ENCODE assay signal across 8 cellular contexts in the genomic region with DNA sequence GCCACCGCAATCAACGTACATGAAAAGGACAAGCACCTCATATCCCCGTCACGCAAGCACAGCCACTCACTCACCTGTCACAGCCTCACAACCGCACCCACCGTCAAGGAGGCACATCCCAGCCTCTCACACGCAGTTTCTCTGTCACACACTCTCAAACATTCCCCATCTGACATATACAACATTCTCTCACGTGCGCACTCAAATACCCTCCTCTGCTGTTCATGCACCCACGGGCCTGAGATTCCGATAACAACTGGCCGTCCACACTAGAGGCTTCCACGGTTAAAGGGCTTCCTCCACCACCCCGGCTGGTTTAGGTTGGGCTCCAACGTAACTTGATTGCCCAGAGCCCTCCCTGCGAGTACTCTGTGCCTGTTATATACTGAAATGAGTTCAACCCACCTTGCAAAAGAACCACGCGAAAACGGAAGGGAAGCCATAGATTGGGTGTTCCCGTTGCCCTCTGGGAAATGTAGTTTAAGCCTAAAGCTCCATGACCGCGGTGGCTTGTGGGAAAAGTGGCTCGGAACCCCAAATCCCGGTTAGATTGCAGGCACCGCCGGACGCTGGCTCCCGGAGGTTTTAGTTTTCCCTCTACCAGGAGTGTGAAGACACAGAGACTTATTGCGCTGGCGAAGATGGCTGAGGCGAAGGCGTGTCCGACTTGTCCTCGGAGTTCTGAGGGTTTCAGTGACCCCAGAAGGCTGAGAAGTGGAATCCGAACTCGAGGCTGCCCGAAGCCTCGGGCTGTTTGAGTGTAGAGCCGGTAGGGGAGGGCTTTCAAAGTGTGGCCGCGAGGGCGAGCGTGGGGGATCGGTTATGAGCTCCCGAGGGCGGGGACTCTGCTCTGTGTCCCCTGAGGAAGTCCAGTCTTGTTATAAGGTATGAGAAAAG. TPM values are rescaled to one million over a fixed set of nuclear protein-coding genes. Genes with fewer than 3 reads are reported as not detected.
DNase-seq lines count a peak whose midpoint lies in the region; ATAC-seq, FAIRE-seq and TF ChIP-seq lines count a peak whose summit lies in the region.

ZNF573 (minus strand) TSS at position 448 of the 897 bp plus-strand sequence. CDS start 5,857 bp downstream, outside the sequence.

- H3K9me3 ChIP-seq in T-helper 17 cell (ENCODE audit: control insufficient read depth, low read length, poor library complexity, severe bottlenecking) (no peaks in the 10 kb centered on the region), right cardiac atrium (ENCODE audit: control insufficient read depth, low read length) (no peaks in the 10 kb centered on the region), psoas muscle (peaks cover 28% of the 10 kb centered on the region)

- H3K36me3 ChIP-seq in psoas muscle (ENCODE audit: insufficient read depth in 1 of 2, low read depth in 1 of 2) = no peaks in the 10 kb centered on the region

- peak; percentile 72 for ATAC-seq in HG02870 (IDR thresholded peaks at IDR 0.05; ENCODE audit: unreplicated experiment)
- ATAC-seq in T-helper 17 cell = peak; percentile 91
- ATAC-seq in right cardiac atrium = peak; percentile 98 to 99
- peak; percentile 93 to 99 (median 96) for ATAC-seq in psoas muscle

- WGBS in right cardiac atrium = under 1% methylated on average over 46 of the region's 46 CpGs
- WGBS in psoas muscle, 3 donors = 0 to 1% (median 0%) methylated on average over 46 of the region's 46 CpGs

- intact Hi-C loops in right cardiac atrium (cut with DNase I) (no loop called here), psoas muscle (cut with DNase I) (no loop called here)

- peaks cover 5% of the 10 kb centered on the region for H3K36me3 Mint-ChIP-seq in T-helper 17 cell (ENCODE audit: low read depth)

- no peaks in the 10 kb centered on the region for H3K27me3 ChIP-seq in right cardiac atrium (ENCODE audit: control insufficient read depth, insufficient read depth)
- no peaks in the 10 kb centered on the region for H3K27me3 ChIP-seq in psoas muscle (ENCODE audit: insufficient read depth in 3 of 3, low read length in 2 of 3)

- H3K4me3 Mint-ChIP-seq in T-helper 17 cell = peak within 1 kb of the TSS; percentile 98

- H3K4me1 ChIP-seq in right cardiac atrium (ENCODE audit: control insufficient read depth, insufficient read depth, low read length) = no peaks in the 10 kb centered on the region
- H3K4me1 ChIP-seq in psoas muscle = no peaks in the 10 kb centered on the region

- DNase-seq in NCI-H1694 treated with DMSO at 0.1 percent for 48 hours (lab: John Stamatoyannopoulos, UW) (peak; percentile 18), T-helper 17 cell (peak; percentile 52 to 78 (median 67)), anterior cingulate cortex (lab: John Stamatoyannopoulos, UW) (peak; percentile 16 to 91 (median 78)), right cardiac atrium (peak; percentile 84 to 93 (median 90)), psoas muscle (peak; percentile 82 to 88), urothelium cell line (ENCODE audit: low spot score) (peak; percentile 87)

- TF ChIP-seq CTCF in GM12875 (IDR thresholded peaks at IDR 0.05; ENCODE audit: borderline replicate concordance, insufficient read depth, low read depth, low read length) (peak; percentile 34; the same call in 1 of the 2 replicates), psoas muscle (IDR thresholded peaks at IDR 0.05) (peak; percentile 23)

- H3K4me1 Mint-ChIP-seq in T-helper 17 cell = peaks cover 18% of the 10 kb centered on the region

- H3K27ac ChIP-seq in right cardiac atrium (ENCODE audit: low read length) (peak within 1 kb of the TSS; percentile 100), psoas muscle (peak within 1 kb of the TSS; percentile 86)

- no peak for FAIRE-seq in urothelium cell line (lab: Jason Lieb, UNC)

- no peaks in the 10 kb centered on the region for H3K27me3 Mint-ChIP-seq in T-helper 17 cell

- H3K4me3 ChIP-seq in GM12875 (ENCODE audit: low read depth, low read length) (peak within 1 kb of the TSS; percentile 85), right cardiac atrium (ENCODE audit: low read length) (peak within 1 kb of the TSS; percentile 97), psoas muscle (peak within 1 kb of the TSS; percentile 91)

- H3K27ac Mint-ChIP-seq in T-helper 17 cell = peak within 1 kb of the TSS; percentile 100

RNA-seq across cellular contexts. Expression of gene ZNF573, which starts in this region (rescaled TPM):
- total RNA-seq in T-helper 17 cell (1 to 10 TPM; 8.0 to 9.9 TPM), right cardiac atrium (10 to 100 TPM in 2 of 4 donors, 1 to 10 TPM in 2; 9.9 to 15.5 (median 12.1) TPM), psoas muscle (1 to 10 TPM; 4.1 to 9.7 (median 6.5) TPM)
- polyA plus RNA-seq in right cardiac atrium (11.0 TPM), psoas muscle (1 to 10 TPM in 2 of 3 donors, under 1 TPM in 1; 0.81 to 9.2 (median 1.1) TPM)

Comparison
In these comparisons a context has a peak if more than half of its experiments do, and no peak if none do; other contexts are left out.
1. Peak in every context shown above with its lines: DNase-seq, ATAC-seq, H3K4me3 ChIP-seq and H3K27ac ChIP-seq.
2. DNase-seq: peak in every context shown above with its lines; median percentile 90 in right cardiac atrium; 87 in urothelium cell line; 85 in psoas muscle; 78 in anterior cingulate cortex; 67 in T-helper 17 cell; 18 in NCI-H1694 treated with DMSO at 0.1 percent for 48 hours.